ENCODE assay signal across 22 cellular contexts in genomic region chr22:39515266-39516050, GRCh38. TPM values are rescaled to one million over a fixed set of nuclear protein-coding genes. Genes with fewer than 3 reads are reported as not detected.
DNase-seq lines count a peak whose midpoint lies in the region; ATAC-seq and TF ChIP-seq lines count a peak whose summit lies in the region.
"Had no signal": no experiment of that assay in that cellular context is flagged by ENCODE, and none has a peak within 500 bp of the region (broad histone marks: within the 10 kb centered on the region; RNA-seq: fewer than 3 reads in every experiment).

No MANE protein-coding gene starts in this region.

- peak overlapping the region; percentile 54 for H3K4me2 ChIP-seq in OCI-LY3 (ENCODE audit: low read length)
- H3K4me2 ChIP-seq in skeletal muscle satellite cell (ENCODE audit: low read length), result peak overlapping the region; percentile 27

- intact Hi-C loops in activated naive CD4-positive, alpha-beta T cell treated with anti-CD3 and anti-CD28 coated beads for 36 hours (cut with micrococcal nuclease), result no loop called here

- TF ChIP-seq CTCF in OCI-LY3 (IDR thresholded peaks at IDR 0.05; ENCODE audit: low read depth, low read length), result no peak

- H3K36me3 Mint-ChIP-seq in activated naive CD4-positive, alpha-beta T cell treated with anti-CD3 and anti-CD28 coated beads for 36 hours (ENCODE audit: low read depth), result peaks cover 43% of the 10 kb centered on the region
- H3K36me3 Mint-ChIP-seq in activated naive CD8-positive, alpha-beta T cell treated with anti-CD3 and anti-CD28 coated beads, Interleukin-2, amount 50 U/mL, for 24 hours (ENCODE audit: low read depth), result peaks cover 51% of the 10 kb centered on the region

- H3K27me3 Mint-ChIP-seq in activated naive CD4-positive, alpha-beta T cell treated with anti-CD3 and anti-CD28 coated beads for 36 hours (ENCODE audit: low read depth), result peaks cover 2% of the 10 kb centered on the region
- H3K27me3 Mint-ChIP-seq in activated naive CD8-positive, alpha-beta T cell treated with anti-CD3 and anti-CD28 coated beads, Interleukin-2, amount 50 U/mL, for 24 hours, result peaks cover 3% of the 10 kb centered on the region

- H3K4me1 ChIP-seq in OCI-LY3 (ENCODE audit: low read length) (peaks cover 34% of the 10 kb centered on the region), skeletal muscle satellite cell (ENCODE audit: control insufficient read depth, insufficient read depth, low read length) (peaks cover 29% of the 10 kb centered on the region)

- H3K9ac ChIP-seq in OCI-LY3 (ENCODE audit: low read length) (0 out of 2 replicates have a peak overlapping the region, but pooled peaks have one; percentile 32), skeletal muscle satellite cell (ENCODE audit: low read depth, low read length) (peak overlapping the region; percentile 27)

- H3K4me1 Mint-ChIP-seq in activated naive CD4-positive, alpha-beta T cell treated with anti-CD3 and anti-CD28 coated beads for 36 hours (ENCODE audit: low read depth), result peaks cover 42% of the 10 kb centered on the region
- peaks cover 47% of the 10 kb centered on the region for H3K4me1 Mint-ChIP-seq in activated naive CD8-positive, alpha-beta T cell treated with anti-CD3 and anti-CD28 coated beads, Interleukin-2, amount 50 U/mL, for 24 hours

- H3K4me3 ChIP-seq in OCI-LY3 (ENCODE audit: low read length), result peak overlapping the region; percentile 24; the same call in 1 of the 2 replicates
- no peak overlapping the region for H3K4me3 ChIP-seq in skeletal muscle satellite cell (ENCODE audit: low read length)
- H3K4me3 ChIP-seq: gastrocnemius medialis had no signal

- peak overlapping the region; percentile 65 for H3K27ac ChIP-seq in OCI-LY3 (ENCODE audit: low read length)
- H3K27ac ChIP-seq: gastrocnemius medialis had no signal

- H3K9me3 ChIP-seq in OCI-LY3 (ENCODE audit: insufficient read depth, low read length), result no peaks in the 10 kb centered on the region
- no peaks in the 10 kb centered on the region for H3K9me3 ChIP-seq in skeletal muscle satellite cell (replicated peaks; ENCODE audit: low read length)
- H3K9me3 ChIP-seq: gastrocnemius medialis had no signal

- no peak for ATAC-seq in activated naive CD8-positive, alpha-beta T cell treated with anti-CD3 and anti-CD28 coated beads, Interleukin-2, amount 50 U/mL, for 24 hours
- ATAC-seq in GM19467 (IDR thresholded peaks at IDR 0.05; ENCODE audit: unreplicated experiment) (no peak), GM18498 (IDR thresholded peaks at IDR 0.05; ENCODE audit: unreplicated experiment) (no peak)
- ATAC-seq: CD8-positive, alpha-beta T cell; gastrocnemius medialis had no signal

- H3K27ac Mint-ChIP-seq in activated naive CD4-positive, alpha-beta T cell treated with anti-CD3 and anti-CD28 coated beads for 36 hours, result peak overlapping the region; percentile 81
- H3K27ac Mint-ChIP-seq in activated naive CD8-positive, alpha-beta T cell treated with anti-CD3 and anti-CD28 coated beads, Interleukin-2, amount 50 U/mL, for 24 hours, result peak overlapping the region; percentile 34
- H3K27ac Mint-ChIP-seq: CD8-positive, alpha-beta T cell had no signal

- peaks cover 16% of the 10 kb centered on the region for H4K20me1 ChIP-seq in OCI-LY3 (ENCODE audit: insufficient read depth, low read length)

- no peaks in the 10 kb centered on the region for H3K9me3 Mint-ChIP-seq in activated naive CD4-positive, alpha-beta T cell treated with anti-CD3 and anti-CD28 coated beads for 36 hours
- no peaks in the 10 kb centered on the region for H3K9me3 Mint-ChIP-seq in activated naive CD8-positive, alpha-beta T cell treated with anti-CD3 and anti-CD28 coated beads, Interleukin-2, amount 50 U/mL, for 24 hours
- H3K9me3 Mint-ChIP-seq: CD8-positive, alpha-beta T cell had no signal

- H3K27me3 ChIP-seq in OCI-LY3 (ENCODE audit: low read depth, low read length) (no peaks in the 10 kb centered on the region), skeletal muscle satellite cell (ENCODE audit: control insufficient read depth, insufficient read depth, low read length) (no peaks in the 10 kb centered on the region)
- H3K27me3 ChIP-seq: gastrocnemius medialis had no signal

- no peak overlapping the region for H2AFZ ChIP-seq in OCI-LY3 (ENCODE audit: low read depth, low read length)

- peaks cover 74% of the 10 kb centered on the region for H3K79me2 ChIP-seq in OCI-LY3 (ENCODE audit: low read length)

- CTCF ChIA-PET in activated naive CD4-positive, alpha-beta T cell treated with anti-CD3 and anti-CD28 coated beads for 36 hours (lab: Charles Lee), result interaction anchor here (0.6 to 5.6 kb wide), 10 partner anchors 8 to 509 kb away, joined by 3 to 49 read pairs (median 9); partner anchors contain the start of genes MIEF1 and TAB1

- H3K36me3 ChIP-seq in OCI-LY3 (replicated peaks; ENCODE audit: low read depth, low read length) (peaks cover 57% of the 10 kb centered on the region), skeletal muscle satellite cell (ENCODE audit: insufficient read depth, low read length) (peaks cover 59% of the 10 kb centered on the region)

- DNase-seq in activated naive CD4-positive, alpha-beta T cell treated with anti-CD3 and anti-CD28 coated beads for 36 hours, result no peak
- DNase-seq in activated naive CD4-positive, alpha-beta T cell treated with anti-CD3 and anti-CD28 coated beads, Interleukin-2, amount 50 U/mL, for 16 hours, result no peak
- DNase-seq in activated naive CD8-positive, alpha-beta T cell treated with anti-CD3 and anti-CD28 coated beads, Interleukin-2, amount 50 U/mL, for 24 hours, result no peak
- DNase-seq in NCI-H1436 treated with DMSO at 0.1 percent for 48 hours (lab: John Stamatoyannopoulos, UW), result no peak
- DNase-seq: activated CD4-positive, CD25-positive, alpha-beta regulatory T cell treated with anti-CD3 and anti-CD28 coated beads, Interleukin-2, amount 50 U/mL, for 72 hours; activated T-cell treated with anti-CD3 and anti-CD28 coated beads for 4 hours; anterior cingulate cortex; CD8-positive, alpha-beta T cell; central memory CD4-positive, alpha-beta T cell; DMS53; gastrocnemius medialis; KG1; NCI-H1048; NCI-H2029 treated with DMSO at 0.1 percent for 48 hours; NCI-H446; stimulated activated CD8-positive, alpha-beta memory T cell treated with anti-CD3 and anti-CD28 coated beads, Interleukin-4, amount 100 ng/mL, for 48 hours; T-helper 9 cell had no signal

- no peak overlapping the region for H3K4me3 Mint-ChIP-seq in activated naive CD4-positive, alpha-beta T cell treated with anti-CD3 and anti-CD28 coated beads for 36 hours
- no peak overlapping the region for H3K4me3 Mint-ChIP-seq in activated naive CD8-positive, alpha-beta T cell treated with anti-CD3 and anti-CD28 coated beads, Interleukin-2, amount 50 U/mL, for 24 hours
- H3K4me3 Mint-ChIP-seq: CD8-positive, alpha-beta T cell had no signal

RNA-seq across cellular contexts. Expression of gene ATF4, which starts 4.9 kb away (rescaled TPM):
- total RNA-seq in activated naive CD4-positive, alpha-beta T cell treated with anti-CD3 and anti-CD28 coated beads for 36 hours, result 100 to 1,000 TPM; 589 to 609 TPM
- total RNA-seq in skeletal muscle satellite cell (2012; rRNA removed), result 164 and 266 TPM in 2 replicates

RNA-seq across cellular contexts. Expression of gene MIEF1, which starts 13.4 kb away (rescaled TPM):
- 10 to 100 TPM; 33.3 to 35.1 TPM for total RNA-seq in activated naive CD4-positive, alpha-beta T cell treated with anti-CD3 and anti-CD28 coated beads for 36 hours
- 33.6 and 33.7 TPM in 2 replicates for total RNA-seq in skeletal muscle satellite cell (2012; rRNA removed)

RNA-seq across cellular contexts. Expression of gene RPS19BP1, which starts 17.1 kb away (rescaled TPM):
- 10 to 100 TPM; 52.0 to 56.2 TPM for total RNA-seq in activated naive CD4-positive, alpha-beta T cell treated with anti-CD3 and anti-CD28 coated beads for 36 hours
- total RNA-seq in skeletal muscle satellite cell (2012; rRNA removed), result 45.2 and 62.4 TPM in 2 replicates

RNA-seq across cellular contexts. Expression of gene CACNA1I, which starts 55.1 kb away (rescaled TPM):
- total RNA-seq in activated naive CD4-positive, alpha-beta T cell treated with anti-CD3 and anti-CD28 coated beads for 36 hours, result under 1 TPM; 0.27 to 0.31 TPM
- not detected in 2 replicates for total RNA-seq in skeletal muscle satellite cell (2012; rRNA removed)
- total RNA-seq: gastrocnemius medialis, SK-MEL-5 had no signal

RNA-seq across cellular contexts. Expression of gene MGAT3, which starts 58.6 kb away (rescaled TPM):
- under 1 TPM; 0.40 to 0.62 TPM for total RNA-seq in activated naive CD4-positive, alpha-beta T cell treated with anti-CD3 and anti-CD28 coated beads for 36 hours
- total RNA-seq in skeletal muscle satellite cell (2012; rRNA removed), result under 0.01 TPM in 1 of 2 replicates, not detected in the other
